In the genomic region with DNA sequence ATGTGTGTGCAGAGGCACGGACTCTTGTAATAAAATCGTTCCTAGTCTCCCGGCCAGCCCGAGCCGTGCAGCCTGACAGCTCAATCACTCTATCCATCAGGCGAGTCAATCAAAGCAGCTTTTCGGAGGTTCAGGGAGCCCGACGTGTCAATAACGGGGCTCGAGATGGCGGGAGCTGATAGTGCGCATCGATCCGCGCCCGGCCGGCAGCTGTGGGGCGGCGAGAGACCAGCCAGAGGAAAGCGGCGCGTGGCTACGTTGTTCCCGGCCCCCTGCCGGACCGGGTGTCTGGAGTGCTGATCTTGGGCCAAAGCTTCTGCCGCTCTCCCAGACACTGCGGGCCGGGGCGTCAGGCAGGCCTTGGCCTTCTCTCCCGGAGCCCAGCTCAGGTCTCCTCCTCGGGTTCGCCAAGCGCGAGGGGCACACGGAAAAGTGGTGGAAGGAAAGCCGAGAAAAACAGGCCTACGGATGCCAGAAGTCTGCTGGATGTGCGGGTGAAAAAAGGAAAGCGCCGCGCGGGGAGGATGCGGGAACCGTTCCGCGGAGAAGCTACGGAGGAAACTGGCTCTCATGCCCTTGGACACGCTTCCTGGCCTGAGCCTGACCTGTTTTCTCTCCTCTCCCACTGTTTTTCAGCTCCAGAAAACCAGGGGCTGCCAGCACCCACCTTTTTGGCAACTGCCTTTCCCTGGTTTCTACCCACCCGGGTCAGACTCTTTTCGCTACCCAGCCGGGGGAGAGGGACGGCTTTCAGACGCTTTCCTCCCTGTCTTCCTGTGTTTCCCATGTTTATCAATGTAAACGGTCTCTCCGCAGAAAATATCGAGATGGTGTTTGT, we compare ENCODE assay signal across 14 cellular contexts. TPM values are rescaled to one million over a fixed set of nuclear protein-coding genes. Genes with fewer than 3 reads are reported as not detected.
DNase-seq lines count a peak whose midpoint lies in the region; ATAC-seq and TF ChIP-seq lines count a peak whose summit lies in the region.
"Had no signal": no experiment of that assay in that cellular context is flagged by ENCODE, and none has a peak within 500 bp of the region (broad histone marks: within the 10 kb centered on the region; RNA-seq: fewer than 3 reads in every experiment).

No MANE protein-coding gene starts in this region.

- H3K4me1 Mint-ChIP-seq in CD4-positive, alpha-beta T cell (ENCODE audit: low read depth) = peaks cover 55% of the 10 kb centered on the region
- peaks cover 60% of the 10 kb centered on the region for H3K4me1 Mint-ChIP-seq in GM23338
- H3K4me1 Mint-ChIP-seq in nephron progenitor cell = peaks cover 53% of the 10 kb centered on the region

- POLR2A ChIA-PET in CD4-positive, alpha-beta T cell (lab: Charles Lee) = no interaction called here

- H3K9me2 ChIP-seq in GM23338 (ENCODE audit: insufficient read depth) = no peaks in the 10 kb centered on the region

- DNase-seq in CD4-positive, alpha-beta T cell = no peak
- DNase-seq in GM23338 (ENCODE audit: low spot score) = peak; percentile 51
- DNase-seq in coronary artery (ENCODE audit: low spot score) = no peak
- peak; percentile 56 for DNase-seq in nephron progenitor cell
- DNase-seq in NCI-H2196 (lab: John Stamatoyannopoulos, UW; ENCODE audit: unreplicated experiment) = no peak
- DNase-seq in SHP77 (lab: John Stamatoyannopoulos, UW) = no peak
- DNase-seq: esophagus squamous epithelium, KBM-7, small intestine had no signal

- peaks cover 90% of the 10 kb centered on the region for H3K27me3 Mint-ChIP-seq in CD4-positive, alpha-beta T cell
- H3K27me3 Mint-ChIP-seq in GM23338 (ENCODE audit: insufficient read depth, low read depth, poor library complexity) (peaks cover 94% of the 10 kb centered on the region), nephron progenitor cell (ENCODE audit: low read depth, poor library complexity) (peaks cover 97% of the 10 kb centered on the region)

- ATAC-seq in CD4-positive, alpha-beta T cell (ENCODE audit: poor library complexity) = no peak
- peak; percentile 6 for ATAC-seq in GM23338
- no peak for ATAC-seq in GM21825 (IDR thresholded peaks at IDR 0.05; ENCODE audit: unreplicated experiment)
- no peak for ATAC-seq in HG02938 (IDR thresholded peaks at IDR 0.05; ENCODE audit: unreplicated experiment)

- no peaks in the 10 kb centered on the region for H3K36me3 Mint-ChIP-seq in CD4-positive, alpha-beta T cell (ENCODE audit: low read depth)
- H3K36me3 Mint-ChIP-seq in GM23338 (ENCODE audit: low read depth) = no peaks in the 10 kb centered on the region; the same call in 2 of the 3 replicates
- H3K36me3 Mint-ChIP-seq in nephron progenitor cell (ENCODE audit: low read depth) = no peaks in the 10 kb centered on the region

- H3K4me2 ChIP-seq in GM23338 = peak overlapping the region; percentile 93

- peaks cover 89% of the 10 kb centered on the region for H3K27me3 ChIP-seq in CD4-positive, alpha-beta T cell (ENCODE audit: control insufficient read depth, insufficient read depth, low read length)
- peaks cover 100% of the 10 kb centered on the region for H3K27me3 ChIP-seq in GM23338 (ENCODE audit: insufficient read depth)

- TF ChIP-seq CTCF in CD4-positive, alpha-beta T cell (IDR thresholded peaks at IDR 0.05) = no peak
- TF ChIP-seq CTCF in GM23338 (conservative IDR thresholded peaks at IDR 0.05; ENCODE audit: low read depth in 2 of 2) (no peak), coronary artery (IDR thresholded peaks at IDR 0.05) (no peak), nephron progenitor cell (IDR thresholded peaks at IDR 0.05) (no peak)

- H3K27ac Mint-ChIP-seq in CD4-positive, alpha-beta T cell = no peak overlapping the region
- H3K27ac Mint-ChIP-seq in GM23338 (no peak overlapping the region), nephron progenitor cell (no peak overlapping the region)

- H3K9me3 ChIP-seq in CD4-positive, alpha-beta T cell (ENCODE audit: control insufficient read depth, low read length) = no peaks in the 10 kb centered on the region
- H3K9me3 ChIP-seq: esophagus squamous epithelium had no signal

- no peaks in the 10 kb centered on the region for H3K9me3 Mint-ChIP-seq in CD4-positive, alpha-beta T cell
- H3K9me3 Mint-ChIP-seq in GM23338 (peaks cover 7% of the 10 kb centered on the region), nephron progenitor cell (no peaks in the 10 kb centered on the region)

- H3K4me1 ChIP-seq in GM23338 (ENCODE audit: insufficient read depth) = peaks cover 66% of the 10 kb centered on the region

- peak overlapping the region; percentile 79 for H3K4me3 Mint-ChIP-seq in CD4-positive, alpha-beta T cell
- H3K4me3 Mint-ChIP-seq in GM23338 (peak overlapping the region; percentile 72), nephron progenitor cell (peak overlapping the region; percentile 56)

- intact Hi-C loops in CD4-positive, alpha-beta T cell (cut with DNase I, micrococcal nuclease) = no loop called here

- CTCF ChIA-PET in CD4-positive, alpha-beta T cell (lab: Charles Lee) = interaction anchor here (0.6 to 1.1 kb wide), 3 partner anchors 10 to 1086 kb away, joined by 3 to 5 read pairs (median 4); no protein-coding TSS in a partner anchor

- no peak overlapping the region for H3K27ac ChIP-seq in CD4-positive, alpha-beta T cell (ENCODE audit: low read depth, low read length)
- no peak overlapping the region for H3K27ac ChIP-seq in GM23338 (ENCODE audit: low read depth)
- no peak overlapping the region for H3K27ac ChIP-seq in coronary artery
- H3K27ac ChIP-seq: cardiac muscle cell, esophagus squamous epithelium had no signal

- peaks cover 8% of the 10 kb centered on the region for H4K20me1 ChIP-seq in GM23338 (replicated peaks; ENCODE audit: insufficient read depth)

- no peaks in the 10 kb centered on the region; the same call in 1 of the 2 replicates for H3K36me3 ChIP-seq in GM23338 (ENCODE audit: insufficient read depth)
- H3K36me3 ChIP-seq: cardiac muscle cell, esophagus squamous epithelium had no signal

- H3K4me3 ChIP-seq in GM23338 = peak overlapping the region; percentile 67
- H3K4me3 ChIP-seq in coronary artery = peak overlapping the region; percentile 71
- H3K4me3 ChIP-seq: cardiac muscle cell had no signal

- H2AFZ ChIP-seq in GM23338 = peak overlapping the region; percentile 84

- H3F3A ChIP-seq in GM23338 (replicated peaks; ENCODE audit: low read depth) = peaks cover 48% of the 10 kb centered on the region

- no peaks in the 10 kb centered on the region for H3K79me2 ChIP-seq in GM23338 (replicated peaks; ENCODE audit: insufficient read depth)

TF ChIP-seq in GM23338, 12 proteins besides CTCF, POLR2A, EP300 and RAD21 (continues in another document):
- no peak for TF ChIP-seq ZNF114 (CRISPR knock-in tag; IDR thresholded peaks at IDR 0.05)

RNA-seq across cellular contexts. Expression of gene EN1, which starts 2.2 kb away (rescaled TPM):
- not detected for total RNA-seq in CD4-positive, alpha-beta T cell
- total RNA-seq in GM23338 (2014; rRNA removed; shearing (Covaris generic)) = 0.24 TPM in 1 of 2 replicates, not detected in the other
- 0.09 and 0.21 TPM in 2 replicates for polyA plus RNA-seq in GM23338 (2016; fragmentation: Nextera tagmentation; extraction: Ambion mirVana)
- total RNA-seq: activated CD8-positive, alpha-beta memory T cell treated with anti-CD3 and anti-CD28 coated beads for 36 hours; cardiac muscle cell; esophagus squamous epithelium; liver had no signal
- polyA plus RNA-seq: cardiac muscle cell, liver, small intestine had no signal

Comparison
In these comparisons a context has a peak if more than half of its experiments do, and no peak if none do; other contexts are left out.
1. DNase-seq: peak in GM23338 (single experiment) and nephron progenitor cell (single experiment); none in CD4-positive, alpha-beta T cell (0 of 10), coronary artery (single experiment), NCI-H2196 (single experiment) and SHP77 (0 of 2).
2. Peak in every context shown above with its lines, with median percentiles within 50 percentile points of each other: H3K4me3 Mint-ChIP-seq.